In the genomic region with DNA sequence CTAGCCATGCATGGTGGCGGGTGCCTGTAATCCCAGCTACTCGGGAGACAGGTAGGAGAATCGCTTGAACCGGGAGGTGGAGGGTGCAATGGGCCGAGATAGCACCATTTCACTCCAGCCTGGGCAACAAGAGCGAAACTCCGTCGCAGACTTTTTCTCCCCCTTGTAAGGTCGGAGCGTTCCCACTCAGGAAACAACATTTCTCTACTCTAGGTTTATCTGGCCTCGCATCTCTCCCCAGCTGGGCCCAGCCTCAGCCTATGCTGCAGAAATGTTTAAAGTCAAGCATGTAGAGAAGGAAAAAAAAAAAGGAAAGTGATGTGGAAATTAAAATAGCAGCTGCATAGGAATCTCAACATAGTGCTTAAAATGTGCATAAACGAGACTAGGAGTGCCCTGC, we compare ENCODE assay signal across 21 cellular contexts.
"Had no signal": no experiment of that assay in that cellular context is flagged by ENCODE, and none has a peak within 500 bp of the region (broad histone marks: within the 10 kb centered on the region; RNA-seq: fewer than 3 reads in every experiment).

No MANE protein-coding gene starts in this region.

- H3K27ac Mint-ChIP-seq: activated CD8-positive, alpha-beta T cell treated with anti-CD3 and anti-CD28 coated beads for 36 hours; activated naive CD4-positive, alpha-beta T cell treated with anti-CD3 and anti-CD28 coated beads, Interleukin-2, amount 50 U/mL, for 24 hours; activated T-cell treated with anti-CD3 and anti-CD28 coated beads, Interleukin-2, amount 50 U/mL, for 72 hours had no signal

- ATAC-seq: activated CD8-positive, alpha-beta T cell treated with anti-CD3 and anti-CD28 coated beads for 36 hours; activated T-cell treated with anti-CD3 and anti-CD28 coated beads, Interleukin-2, amount 50 U/mL, for 72 hours had no signal

- H3K4me3 ChIP-seq: breast epithelium had no signal

- H3K4me1 ChIP-seq: breast epithelium had no signal

- H3K36me3 Mint-ChIP-seq: activated naive CD4-positive, alpha-beta T cell treated with anti-CD3 and anti-CD28 coated beads, Interleukin-2, amount 50 U/mL, for 24 hours had no signal

- H3K4me3 Mint-ChIP-seq: activated CD8-positive, alpha-beta T cell treated with anti-CD3 and anti-CD28 coated beads for 36 hours; activated naive CD4-positive, alpha-beta T cell treated with anti-CD3 and anti-CD28 coated beads, Interleukin-2, amount 50 U/mL, for 24 hours; activated T-cell treated with anti-CD3 and anti-CD28 coated beads, Interleukin-2, amount 50 U/mL, for 72 hours had no signal

- H3K4me1 Mint-ChIP-seq: activated naive CD4-positive, alpha-beta T cell treated with anti-CD3 and anti-CD28 coated beads, Interleukin-2, amount 50 U/mL, for 24 hours had no signal

- DNase-seq: activated CD4-positive, alpha-beta T cell treated with anti-CD3 and anti-CD28 coated beads, Interleukin-2, amount 50 U/mL, for 1 hour; activated CD4-positive, CD25-positive, alpha-beta regulatory T cell; activated CD8-positive, alpha-beta memory T cell treated with anti-CD3 and anti-CD28 coated beads, Interleukin-2, amount 50 U/mL, for 4 hours; activated CD8-positive, alpha-beta T cell treated with anti-CD3 and anti-CD28 coated beads for 36 hours; activated naive CD4-positive, alpha-beta T cell; activated T-cell treated with anti-CD3 and anti-CD28 coated beads, Interleukin-2, amount 50 U/mL, for 72 hours; aorta; caudate nucleus; Karpas-422; MM.1S; NCI-H1105; NCI-H1436 treated with DMSO at 0.1 percent for 48 hours; NCI-H187 treated with DMSO at 0.1 percent for 48 hours; NCI-H2081 treated with DMSO at 0.1 percent for 48 hours; NCI-H446; NCI-H524; SIG-M5; T-helper 2 cell; T1000 had no signal

- H3K27ac ChIP-seq: breast epithelium had no signal

- H3K36me3 ChIP-seq: breast epithelium had no signal
